In the genomic region with DNA sequence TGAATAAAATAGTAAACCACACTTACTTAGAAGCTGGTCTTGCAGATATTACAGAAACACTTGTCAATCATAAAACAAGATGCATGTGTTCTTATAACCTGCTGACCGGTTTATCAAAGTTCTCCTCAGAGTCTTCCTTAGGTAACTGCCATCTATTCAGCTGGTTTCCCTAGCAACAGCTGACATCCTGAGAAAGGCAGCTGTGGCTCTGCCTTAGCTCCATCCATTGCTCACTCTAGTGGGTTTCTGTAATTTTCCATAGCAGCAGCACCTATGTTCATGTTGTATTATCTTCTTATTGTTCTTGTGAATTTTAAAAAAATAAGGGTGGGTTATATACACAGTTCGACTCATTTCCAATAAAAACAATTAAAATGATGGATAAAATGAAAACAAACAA, we compare ENCODE assay signal across 21 cellular contexts.
"Had no signal": no experiment of that assay in that cellular context is flagged by ENCODE, and none has a peak within 500 bp of the region (broad histone marks: within the 10 kb centered on the region; RNA-seq: fewer than 3 reads in every experiment).

No MANE protein-coding gene starts in this region.

- DNase-seq: activated CD4-positive, alpha-beta T cell treated with anti-CD3 and anti-CD28 coated beads, Interleukin-2, amount 10 ng/mL, durations not matched to agents 7 days and 5 days; activated CD4-positive, CD25-positive, alpha-beta regulatory T cell treated with anti-CD3 and anti-CD28 coated beads, Interleukin-2, amount 50 U/mL, for 72 hours; activated CD8-positive, alpha-beta memory T cell treated with anti-CD3 and anti-CD28 coated beads, Interleukin-2, amount 10 ng/mL, durations not matched to agents 7 days and 5 days; activated CD8-positive, alpha-beta T cell treated with anti-CD3 and anti-CD28 coated beads for 36 hours; activated effector memory CD4-positive, alpha-beta T cell treated with anti-CD3 and anti-CD28 coated beads, Interleukin-2, amount 50 U/mL, for 16 hours; activated naive CD4-positive, alpha-beta T cell treated with anti-CD3 and anti-CD28 coated beads, Interleukin-2, amount 10 ng/mL, durations not matched to agents 7 days and 5 days; activated naive CD8-positive, alpha-beta T cell treated with anti-CD3 and anti-CD28 coated beads, Interleukin-2, amount 50 U/mL, for 24 hours; activated T-cell treated with anti-CD3 and anti-CD28 coated beads for 4 hours; body of pancreas; left ventricle myocardium inferior; naive thymus-derived CD4-positive, alpha-beta T cell; posterior cingulate gyrus; small intestine; stimulated activated CD4-positive, alpha-beta T cell treated with anti-CD3 and anti-CD28 coated beads, Interleukin-2, amount 100 ng/mL, for 48 hours; stimulated activated naive CD4-positive, alpha-beta T cell; testis; WERI-Rb-1 had no signal

- H3K27ac Mint-ChIP-seq: activated CD4-positive, alpha-beta T cell treated with anti-CD3 and anti-CD28 coated beads, Interleukin-2, amount 10 ng/mL, durations not matched to agents 7 days and 5 days; activated CD8-positive, alpha-beta memory T cell treated with anti-CD3 and anti-CD28 coated beads, Interleukin-2, amount 10 ng/mL, durations not matched to agents 7 days and 5 days; activated CD8-positive, alpha-beta T cell treated with anti-CD3 and anti-CD28 coated beads for 36 hours; activated naive CD4-positive, alpha-beta T cell treated with anti-CD3 and anti-CD28 coated beads, Interleukin-2, amount 10 ng/mL, durations not matched to agents 7 days and 5 days; activated naive CD8-positive, alpha-beta T cell treated with anti-CD3 and anti-CD28 coated beads, Interleukin-2, amount 50 U/mL, for 24 hours; naive thymus-derived CD4-positive, alpha-beta T cell; neural progenitor cell; type B pancreatic cell had no signal

- H3K9me3 Mint-ChIP-seq: activated CD8-positive, alpha-beta T cell treated with anti-CD3 and anti-CD28 coated beads for 36 hours; activated naive CD4-positive, alpha-beta T cell treated with anti-CD3 and anti-CD28 coated beads, Interleukin-2, amount 10 ng/mL, durations not matched to agents 7 days and 5 days; type B pancreatic cell had no signal

- H3K36me3 Mint-ChIP-seq: activated CD8-positive, alpha-beta memory T cell treated with anti-CD3 and anti-CD28 coated beads, Interleukin-2, amount 10 ng/mL, durations not matched to agents 7 days and 5 days; activated naive CD4-positive, alpha-beta T cell treated with anti-CD3 and anti-CD28 coated beads, Interleukin-2, amount 10 ng/mL, durations not matched to agents 7 days and 5 days; neural progenitor cell; type B pancreatic cell had no signal

- ATAC-seq: activated CD8-positive, alpha-beta memory T cell treated with anti-CD3 and anti-CD28 coated beads, Interleukin-2, amount 10 ng/mL, durations not matched to agents 7 days and 5 days; activated CD8-positive, alpha-beta T cell treated with anti-CD3 and anti-CD28 coated beads for 36 hours; activated naive CD8-positive, alpha-beta T cell treated with anti-CD3 and anti-CD28 coated beads, Interleukin-2, amount 50 U/mL, for 24 hours; body of pancreas; gastroesophageal sphincter; naive thymus-derived CD4-positive, alpha-beta T cell; sciatic nerve had no signal
